In the genomic region with DNA sequence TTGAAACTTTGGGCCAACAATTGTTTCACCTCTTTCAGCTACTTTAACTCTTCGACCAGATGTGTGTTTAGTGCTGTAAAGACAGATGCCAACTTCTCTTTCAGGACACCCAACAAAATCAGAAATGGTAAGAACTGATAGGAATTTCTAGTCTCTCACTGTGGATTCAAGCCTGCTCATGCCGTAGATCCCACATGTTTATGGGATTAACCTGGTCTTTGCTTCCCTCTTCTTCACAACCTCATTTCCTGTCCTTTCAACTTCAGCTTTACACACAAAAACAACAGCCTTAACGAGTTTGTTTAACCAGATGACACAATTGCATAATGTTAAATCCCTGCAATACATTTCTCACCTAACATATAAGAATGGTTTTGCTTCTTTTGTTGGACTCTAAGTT, we compare ENCODE assay signal across 1 cellular context.
TF ChIP-seq lines count a peak whose summit lies in the region.

No MANE protein-coding gene starts in this region.

TF ChIP-seq in H1, 55 proteins besides CTCF, POLR2A, EP300 and RAD21 (continued from another document):
- TF ChIP-seq ATF3 (IDR thresholded peaks at IDR 0.05; ENCODE audit: insufficient read depth, low read depth, low read length) (no peak), RFX5 (IDR thresholded peaks at IDR 0.05; ENCODE audit: borderline replicate concordance, low read depth, low read length) (no peak), TCF12 (IDR thresholded peaks at IDR 0.05; ENCODE audit: low read depth, low read length) (no peak), KDM5A (IDR thresholded peaks at IDR 0.05; ENCODE audit: low read length) (no peak), BACH1 (IDR thresholded peaks at IDR 0.05; ENCODE audit: low read length) (no peak), JUND (IDR thresholded peaks at IDR 0.05; ENCODE audit: low read length) (no peak), PHF8 (conservative IDR thresholded peaks at IDR 0.05; ENCODE audit: low read depth, low read length) (no peak), MAFK (IDR thresholded peaks at IDR 0.05; ENCODE audit: low read depth, low read length) (no peak), POU5F1 (IDR thresholded peaks at IDR 0.05; ENCODE audit: low read depth, low read length) (no peak), CHD1 (IDR thresholded peaks at IDR 0.05; ENCODE audit: low read depth, low read length) (no peak), SP4 (IDR thresholded peaks at IDR 0.05; ENCODE audit: low read length) (no peak), EZH2 (IDR thresholded peaks at IDR 0.05; ENCODE audit: low read depth, low read length, severe bottlenecking) (no peak), BRCA1 (IDR thresholded peaks at IDR 0.05; ENCODE audit: low read depth, low read length) (no peak), CHD2 (IDR thresholded peaks at IDR 0.05; ENCODE audit: low read length) (no peak)
- TF ChIP-seq, protein P1, sequence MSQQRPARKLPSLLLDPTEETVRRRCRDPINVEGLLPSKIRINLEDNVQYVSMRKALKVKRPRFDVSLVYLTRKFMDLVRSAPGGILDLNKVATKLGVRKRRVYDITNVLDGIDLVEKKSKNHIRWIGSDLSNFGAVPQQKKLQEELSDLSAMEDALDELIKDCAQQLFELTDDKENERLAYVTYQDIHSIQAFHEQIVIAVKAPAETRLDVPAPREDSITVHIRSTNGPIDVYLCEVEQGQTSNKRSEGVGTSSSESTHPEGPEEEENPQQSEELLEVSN (IDR thresholded peaks at IDR 0.05), result no peak
